In genomic region chr20:20317195-20318113, GRCh38 we compare ENCODE assay signal across 11 cellular contexts. TPM values are rescaled to one million over a fixed set of nuclear protein-coding genes. Genes with fewer than 3 reads are reported as not detected.
DNase-seq lines count a peak whose midpoint lies in the region; ATAC-seq and TF ChIP-seq lines count a peak whose summit lies in the region.
"Had no signal": no experiment of that assay in that cellular context is flagged by ENCODE, and none has a peak within 500 bp of the region (broad histone marks: within the 10 kb centered on the region; RNA-seq: fewer than 3 reads in every experiment).

No MANE protein-coding gene starts in this region.

- no peaks in the 10 kb centered on the region for H3K27me3 ChIP-seq in gastrocnemius medialis

- peaks cover 0 to 28% (median 4%) of the 10 kb centered on the region in 9 donors for H3K9me3 Mint-ChIP-seq in naive thymus-derived CD8-positive, alpha-beta T cell
- H3K9me3 Mint-ChIP-seq: T-helper 1 cell treated with Interleukin-12 subunit alpha and Interleukin-12 subunit beta and Interleukin-4 antibody, amounts not matched to agents 30 μg/mL and 1 μg/mL, for 36 hours had no signal

- no peaks in the 10 kb centered on the region for H3K9me3 ChIP-seq in gastrocnemius medialis

- H3K27ac Mint-ChIP-seq in naive thymus-derived CD8-positive, alpha-beta T cell, result no peak overlapping the region
- H3K27ac Mint-ChIP-seq: T-helper 1 cell treated with Interleukin-12 subunit alpha and Interleukin-12 subunit beta and Interleukin-4 antibody, amounts not matched to agents 30 μg/mL and 1 μg/mL, for 36 hours had no signal

- POLR2A ChIA-PET in naive thymus-derived CD8-positive, alpha-beta T cell (lab: Charles Lee), result no interaction called here

- ATAC-seq in GM19324 (IDR thresholded peaks at IDR 0.05; ENCODE audit: low FRiP score, unreplicated experiment), result peak; percentile 92
- peak; percentile 88 for ATAC-seq in HG02981 (IDR thresholded peaks at IDR 0.05; ENCODE audit: unreplicated experiment)
- ATAC-seq in gastrocnemius medialis, result peak; percentile 36 to 61
- ATAC-seq in naive thymus-derived CD8-positive, alpha-beta T cell, result no peak
- ATAC-seq: HCT116 had no signal

- TF ChIP-seq POLR2A in gastrocnemius medialis (IDR thresholded peaks at IDR 0.05) (no peak), erythroblast (IDR thresholded peaks at IDR 0.05; ENCODE audit: low read length) (no peak)

- H3K4me1 Mint-ChIP-seq in naive thymus-derived CD8-positive, alpha-beta T cell, result peaks cover 0 to 3% (median 0%) of the 10 kb centered on the region in 4 donors

- intact Hi-C loops in gastrocnemius medialis (cut with DNase I; ENCODE audit: low total_unique reads), result no loop called here

- no peak overlapping the region for H3K4me3 Mint-ChIP-seq in naive thymus-derived CD8-positive, alpha-beta T cell
- H3K4me3 Mint-ChIP-seq: T-helper 1 cell treated with Interleukin-12 subunit alpha and Interleukin-12 subunit beta and Interleukin-4 antibody, amounts not matched to agents 30 μg/mL and 1 μg/mL, for 36 hours had no signal

- in situ Hi-C loops in gastrocnemius medialis (cut with MboI; ENCODE audit: low sequenced_read_pairs in 4 of 4), result no loop called here

- DNase-seq in NCI-H774 (lab: John Stamatoyannopoulos, UW), result peak; percentile 20
- DNase-seq in gastrocnemius medialis, result peak in 1 of 2 donors; percentile 26
- DNase-seq in NK-92 treated with Interleukin-12 subunit alpha and Interleukin-12 subunit beta, amount 100 ng/mL, for 24 hours (lab: John Stamatoyannopoulos, UW), result no peak
- DNase-seq in erythroblast (lab: John Stamatoyannopoulos, UW), result no peak
- no peak for DNase-seq in naive thymus-derived CD8-positive, alpha-beta T cell
- no peak for DNase-seq in stimulated activated CD8-positive, alpha-beta memory T cell treated with anti-CD3 and anti-CD28 coated beads, Interleukin-4, amount 100 ng/mL, for 48 hours
- DNase-seq: stimulated activated CD4-positive, alpha-beta T cell treated with anti-CD3 and anti-CD28 coated beads, Interleukin-2, amount 100 ng/mL, for 24 hours had no signal

- H3K36me3 ChIP-seq in gastrocnemius medialis, result no peaks in the 10 kb centered on the region

- H3K4me1 ChIP-seq in gastrocnemius medialis, result no peaks in the 10 kb centered on the region

- H3K36me3 Mint-ChIP-seq in naive thymus-derived CD8-positive, alpha-beta T cell, result peaks cover 0 to 6% (median 0%) of the 10 kb centered on the region in 3 donors

- H3K4me3 ChIP-seq in gastrocnemius medialis, result no peak overlapping the region

- H3K27ac ChIP-seq in gastrocnemius medialis, result peak overlapping the region in 1 of 4 donors; percentile 34

- TF ChIP-seq CTCF in gastrocnemius medialis (IDR thresholded peaks at IDR 0.05 in 4 of 5, conservative IDR thresholded peaks at IDR 0.05 in 1 of 5), result no peak

- H3K27me3 Mint-ChIP-seq in naive thymus-derived CD8-positive, alpha-beta T cell, result peaks cover 0 to 8% (median 5%) of the 10 kb centered on the region in 5 donors

RNA-seq across cellular contexts. Expression of gene INSM1, which starts 50.5 kb away (rescaled TPM):
- not detected for total RNA-seq in gastrocnemius medialis
- total RNA-seq in naive thymus-derived CD8-positive, alpha-beta T cell, result not detected
- polyA plus RNA-seq in naive thymus-derived CD8-positive, alpha-beta T cell, result not detected

Comparison
In these comparisons a context has a peak if more than half of its experiments do, and no peak if none do; other contexts are left out.
1. ATAC-seq: peak in GM19324 (single experiment), HG02981 (single experiment) and gastrocnemius medialis (2 of 2); none in naive thymus-derived CD8-positive, alpha-beta T cell (0 of 2).